ENCODE assay signal across 1 cellular context in the genomic region with DNA sequence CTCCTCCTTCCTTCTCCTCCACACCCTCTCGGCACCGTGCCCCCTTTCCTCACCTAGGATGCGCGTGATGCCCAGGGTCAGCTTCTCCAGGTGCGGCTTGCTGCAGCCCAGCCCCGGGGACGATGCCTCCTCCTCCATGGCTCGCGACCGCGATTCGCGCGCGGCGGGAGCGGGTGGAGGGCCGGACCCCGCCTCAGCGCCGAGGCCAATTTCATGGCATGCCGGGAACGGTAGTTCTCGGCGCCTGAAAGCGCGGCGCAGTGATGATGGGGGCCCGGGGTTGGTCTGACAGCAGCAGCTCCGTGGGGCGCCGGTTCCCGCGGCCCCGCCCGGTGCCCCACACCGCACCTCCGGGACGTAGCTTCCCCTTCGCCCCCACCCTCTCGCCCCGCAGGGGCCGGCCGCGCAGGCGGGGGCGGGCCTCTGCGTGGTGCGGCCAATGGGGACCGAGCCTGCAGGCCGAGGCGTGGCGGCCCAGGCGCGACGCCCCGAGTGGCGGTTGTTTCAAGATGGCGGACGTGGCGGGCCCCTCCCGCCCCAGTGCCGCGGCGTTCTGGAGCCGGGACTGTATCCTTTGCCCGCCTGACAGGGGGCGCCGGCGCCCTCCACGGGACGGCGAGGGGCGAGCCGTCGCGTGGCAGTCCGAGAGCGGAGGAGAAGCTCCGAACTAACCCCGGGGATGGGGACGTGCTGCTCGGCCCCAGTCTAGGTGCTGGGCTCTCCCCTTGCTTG.
TF ChIP-seq lines count a peak whose summit lies in the region.

Gene KIAA1328 (plus strand): TSS at position 498 of the 732 bp plus-strand sequence. CDS start 12 bp downstream, at position 510.
Gene TPGS2 (minus strand): TSS at position 373 of the 732 bp plus-strand sequence. CDS start 235 bp downstream, at position 138.

TF ChIP-seq in WTC11, 78 proteins besides CTCF, POLR2A, EP300 and RAD21 (continued from another document):
- TF ChIP-seq, protein P1, sequence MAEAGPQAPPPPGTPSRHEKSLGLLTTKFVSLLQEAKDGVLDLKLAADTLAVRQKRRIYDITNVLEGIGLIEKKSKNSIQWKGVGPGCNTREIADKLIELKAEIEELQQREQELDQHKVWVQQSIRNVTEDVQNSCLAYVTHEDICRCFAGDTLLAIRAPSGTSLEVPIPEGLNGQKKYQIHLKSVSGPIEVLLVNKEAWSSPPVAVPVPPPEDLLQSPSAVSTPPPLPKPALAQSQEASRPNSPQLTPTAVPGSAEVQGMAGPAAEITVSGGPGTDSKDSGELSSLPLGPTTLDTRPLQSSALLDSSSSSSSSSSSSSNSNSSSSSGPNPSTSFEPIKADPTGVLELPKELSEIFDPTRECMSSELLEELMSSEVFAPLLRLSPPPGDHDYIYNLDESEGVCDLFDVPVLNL (CRISPR knock-in tag; IDR thresholded peaks at IDR 0.05; ENCODE audit: borderline replicate concordance, low read depth): peak; percentile 52; the same call in 1 of the 2 replicates
- TF ChIP-seq RORB (CRISPR knock-in tag; IDR thresholded peaks at IDR 0.05) (no peak), OVOL2 (CRISPR knock-in tag; IDR thresholded peaks at IDR 0.05; ENCODE audit: borderline replicate concordance) (no peak), STAT6 (CRISPR knock-in tag; conservative IDR thresholded peaks at IDR 0.05; ENCODE audit: low read depth) (no peak)
TF ChIP-seq in WTC11: peak in this region for 32.
